In genomic region chr13:114164681-114165429, GRCh38 we compare ENCODE assay signal across 19 cellular contexts. TPM values are rescaled to one million over a fixed set of nuclear protein-coding genes. Genes with fewer than 3 reads are reported as not detected.
DNase-seq lines count a peak whose midpoint lies in the region; ATAC-seq and TF ChIP-seq lines count a peak whose summit lies in the region.
"Had no signal": no experiment of that assay in that cellular context is flagged by ENCODE, and none has a peak within 500 bp of the region (broad histone marks: within the 10 kb centered on the region; RNA-seq: fewer than 3 reads in every experiment).

No MANE protein-coding gene starts in this region.

- no peak overlapping the region for H3K27ac ChIP-seq in BLaER1
- no peak overlapping the region for H3K27ac ChIP-seq in CD4-positive, alpha-beta T cell (ENCODE audit: low read depth, low read length)
- H3K27ac ChIP-seq: C4-2B, GM23248 had no signal

- POLR2A ChIA-PET in CD4-positive, alpha-beta T cell (lab: Charles Lee), result interaction anchor here (1.5 to 4.9 kb wide), 3 partner anchors 13 to 22 kb away, joined by 4 to 50 read pairs (median 19); no protein-coding TSS in a partner anchor

- H3K9me3 Mint-ChIP-seq in CD4-positive, alpha-beta T cell, result no peaks in the 10 kb centered on the region
- no peaks in the 10 kb centered on the region for H3K9me3 Mint-ChIP-seq in central memory CD8-positive, alpha-beta T cell
- H3K9me3 Mint-ChIP-seq in neural crest cell, result peaks cover 5% of the 10 kb centered on the region

- H3K4me2 ChIP-seq in BLaER1, result peak overlapping the region; percentile 66; the same call in 1 of the 2 replicates

- H3K4me3 ChIP-seq in BLaER1, result no peak overlapping the region
- H3K4me3 ChIP-seq: GM23248 had no signal

- no peaks in the 10 kb centered on the region for H3K36me3 ChIP-seq in BLaER1

- peaks cover 81% of the 10 kb centered on the region for H3K4me1 Mint-ChIP-seq in CD4-positive, alpha-beta T cell (ENCODE audit: low read depth)
- peaks cover 55% of the 10 kb centered on the region for H3K4me1 Mint-ChIP-seq in central memory CD8-positive, alpha-beta T cell
- peaks cover 27% of the 10 kb centered on the region for H3K4me1 Mint-ChIP-seq in neural crest cell

- CTCF ChIA-PET in CD4-positive, alpha-beta T cell (lab: Charles Lee), result no interaction called here

- H3K4me1 ChIP-seq in BLaER1, result peaks cover 82% of the 10 kb centered on the region

- H3K36me3 Mint-ChIP-seq in CD4-positive, alpha-beta T cell (ENCODE audit: low read depth), result no peaks in the 10 kb centered on the region
- peaks cover 2% of the 10 kb centered on the region for H3K36me3 Mint-ChIP-seq in central memory CD8-positive, alpha-beta T cell (ENCODE audit: insufficient read depth)
- no peaks in the 10 kb centered on the region for H3K36me3 Mint-ChIP-seq in neural crest cell (ENCODE audit: low read depth)

- peak overlapping the region; percentile 69 for H3K27ac Mint-ChIP-seq in CD4-positive, alpha-beta T cell
- H3K27ac Mint-ChIP-seq in central memory CD8-positive, alpha-beta T cell (ENCODE audit: low read depth), result peak overlapping the region; percentile 46
- peak overlapping the region; percentile 54 for H3K27ac Mint-ChIP-seq in neural crest cell (ENCODE audit: unreplicated experiment)

- H3K27me3 ChIP-seq in BLaER1, result no peaks in the 10 kb centered on the region
- no peaks in the 10 kb centered on the region for H3K27me3 ChIP-seq in CD4-positive, alpha-beta T cell (ENCODE audit: control insufficient read depth, insufficient read depth, low read length)

- intact Hi-C loops in CD4-positive, alpha-beta T cell (cut with DNase I, micrococcal nuclease), result loop anchor here (5.0 kb wide), 2 partner anchors 38 to 42 kb away; no protein-coding TSS in a partner anchor

- H3K4me3 Mint-ChIP-seq in CD4-positive, alpha-beta T cell, result peak overlapping the region; percentile 25
- no peak overlapping the region for H3K4me3 Mint-ChIP-seq in central memory CD8-positive, alpha-beta T cell
- no peak overlapping the region for H3K4me3 Mint-ChIP-seq in neural crest cell

- no peak for DNase-seq in CD4-positive, alpha-beta T cell
- DNase-seq in central memory CD8-positive, alpha-beta T cell (ENCODE audit: low spot score in 2 of 2), result no peak
- no peak for DNase-seq in neural crest cell (ENCODE audit: low read depth, low spot score)
- DNase-seq in dermis blood vessel endothelial cell, result no peak
- no peak for DNase-seq in GM03348 (ENCODE audit: low spot score)
- DNase-seq: GM23248, HCEC 1CT, NCI-H1092 treated with DMSO at 0.1 percent for 48 hours, NCI-H146, NCI-H2081, NCI-H2171 treated with DMSO at 0.1 percent for 48 hours, NCI-H446, RPMI8226 had no signal

- ATAC-seq in CD4-positive, alpha-beta T cell (ENCODE audit: poor library complexity), result no peak
- no peak for ATAC-seq in central memory CD8-positive, alpha-beta T cell (replicated peaks; ENCODE audit: extremely low read depth, poor library complexity, severe bottlenecking)
- ATAC-seq in HG02623 (IDR thresholded peaks at IDR 0.05; ENCODE audit: unreplicated experiment) (no peak), GM19324 (IDR thresholded peaks at IDR 0.05; ENCODE audit: low FRiP score, unreplicated experiment) (no peak)

- no peaks in the 10 kb centered on the region for H4K20me1 ChIP-seq in BLaER1

- no peak overlapping the region for H3K9ac ChIP-seq in BLaER1
- H3K9ac ChIP-seq: GM23248 had no signal

- TF ChIP-seq CTCF in CD4-positive, alpha-beta T cell (IDR thresholded peaks at IDR 0.05), result no peak
- no peak for TF ChIP-seq CTCF in neural crest cell (conservative IDR thresholded peaks at IDR 0.05)

- no peaks in the 10 kb centered on the region for H3K27me3 Mint-ChIP-seq in CD4-positive, alpha-beta T cell
- H3K27me3 Mint-ChIP-seq in central memory CD8-positive, alpha-beta T cell, result no peaks in the 10 kb centered on the region
- peaks cover 3% of the 10 kb centered on the region for H3K27me3 Mint-ChIP-seq in neural crest cell (ENCODE audit: low read depth)

- H3K9me3 ChIP-seq in BLaER1, result no peaks in the 10 kb centered on the region
- no peaks in the 10 kb centered on the region for H3K9me3 ChIP-seq in CD4-positive, alpha-beta T cell (ENCODE audit: control insufficient read depth, low read length)

RNA-seq across cellular contexts. Expression of gene CFAP97D2, which starts 14.2 kb away (rescaled TPM):
- under 1 TPM; 0.47 to 0.52 TPM for total RNA-seq in CD4-positive, alpha-beta T cell
- total RNA-seq in neural crest cell (not detected in 2 replicates), dermis blood vessel endothelial cell (not detected in 2 replicates)
- total RNA-seq: A673, GM23248, LHCN-M2 had no signal

RNA-seq across cellular contexts. Expression of gene RASA3, which starts 32.4 kb away (rescaled TPM):
- 100 to 1,000 TPM; 181 to 184 TPM for total RNA-seq in CD4-positive, alpha-beta T cell
- 29.5 and 31.5 TPM in 2 replicates for total RNA-seq in neural crest cell
- total RNA-seq in dermis blood vessel endothelial cell, result 35.4 and 51.4 TPM in 2 replicates
